26 cellular contexts compared by ENCODE assay signal in genomic region chr5:27482663-27483062, GRCh38.
"Had no signal": no experiment of that assay in that cellular context is flagged by ENCODE, and none has a peak within 500 bp of the region (broad histone marks: within the 10 kb centered on the region; RNA-seq: fewer than 3 reads in every experiment).

No MANE protein-coding gene starts in this region.

- ATAC-seq: effector memory CD8-positive, alpha-beta T cell; esophagus mucosa; foreskin keratinocyte; gastrocnemius medialis; gastroesophageal sphincter; heart left ventricle; heart right ventricle had no signal

- H3K27ac ChIP-seq: colonic mucosa, coronary artery, dorsolateral prefrontal cortex, epithelial cell of prostate, esophagus muscularis mucosa, esophagus squamous epithelium, foreskin keratinocyte, gastrocnemius medialis, gastroesophageal sphincter, heart left ventricle, heart right ventricle had no signal

- DNase-seq: colonic mucosa; cortex of kidney; dermis blood vessel endothelial cell; dorsolateral prefrontal cortex; effector CD4-positive, alpha-beta T cell; effector CD8-positive, alpha-beta T cell; effector memory CD4-positive, alpha-beta T cell; effector memory CD8-positive, alpha-beta T cell; endodermal cell; erythroblast; esophagus squamous epithelium; foreskin fibroblast; foreskin keratinocyte; foreskin melanocyte; gastrocnemius medialis; glutamatergic neuron; head of caudate nucleus; heart left ventricle; heart right ventricle had no signal

- H3K4me1 ChIP-seq: colonic mucosa, esophagus muscularis mucosa, esophagus squamous epithelium, foreskin keratinocyte, gastrocnemius medialis, gastroesophageal sphincter, heart left ventricle, heart right ventricle had no signal

- H3K4me3 ChIP-seq: colonic mucosa, coronary artery, dorsolateral prefrontal cortex, esophagus muscularis mucosa, esophagus squamous epithelium, gastrocnemius medialis, gastroesophageal sphincter, heart left ventricle, heart right ventricle had no signal

- H3K27me3 ChIP-seq: colonic mucosa, dorsolateral prefrontal cortex, esophagus muscularis mucosa, esophagus squamous epithelium, foreskin keratinocyte, gastrocnemius medialis, gastroesophageal sphincter, heart left ventricle, heart right ventricle had no signal

- H3K36me3 ChIP-seq: colonic mucosa, esophagus muscularis mucosa, esophagus squamous epithelium, gastrocnemius medialis, gastroesophageal sphincter, heart left ventricle, heart right ventricle had no signal

- FAIRE-seq: colon, endothelial cell of umbilical vein had no signal

- H3K9me3 ChIP-seq: colonic mucosa, esophagus squamous epithelium, gastrocnemius medialis had no signal
